Comparison of ENCODE assay signal across 1 cellular context in genomic region chr1:216447898-216448568, GRCh38.
TF ChIP-seq lines count a peak whose summit lies in the region.

No MANE protein-coding gene starts in this region.

TF ChIP-seq in SK-N-SH, 30 proteins besides CTCF, POLR2A, EP300 and RAD21 (continued from another document):
- peak; percentile 85 for TF ChIP-seq CHD2 (IDR thresholded peaks at IDR 0.05; ENCODE audit: low read length, partially characterized antibody)
- TF ChIP-seq USF2 (IDR thresholded peaks at IDR 0.05; ENCODE audit: borderline replicate concordance, low read depth, low read length), result no peak
- TF ChIP-seq NRF1 (IDR thresholded peaks at IDR 0.05; ENCODE audit: low read depth, low read length), result no peak
- TF ChIP-seq PBX3 (IDR thresholded peaks at IDR 0.05), result no peak
- TF ChIP-seq GATA2 (CRISPR knock-in tag; IDR thresholded peaks at IDR 0.05), result peak; percentile 97
- no peak for TF ChIP-seq POLR2AphosphoS5 (IDR thresholded peaks at IDR 0.05; ENCODE audit: low read depth, low read length)
- peak; percentile 17; the same call in 1 of the 2 replicates for TF ChIP-seq MXI1 (IDR thresholded peaks at IDR 0.05; ENCODE audit: low read depth, low read length)
- peak; percentile 46 for TF ChIP-seq TCF12 (IDR thresholded peaks at IDR 0.05)
TF ChIP-seq in SK-N-SH: peak in this region for 8.
